ENCODE assay signal across 8 cellular contexts in the genomic region with DNA sequence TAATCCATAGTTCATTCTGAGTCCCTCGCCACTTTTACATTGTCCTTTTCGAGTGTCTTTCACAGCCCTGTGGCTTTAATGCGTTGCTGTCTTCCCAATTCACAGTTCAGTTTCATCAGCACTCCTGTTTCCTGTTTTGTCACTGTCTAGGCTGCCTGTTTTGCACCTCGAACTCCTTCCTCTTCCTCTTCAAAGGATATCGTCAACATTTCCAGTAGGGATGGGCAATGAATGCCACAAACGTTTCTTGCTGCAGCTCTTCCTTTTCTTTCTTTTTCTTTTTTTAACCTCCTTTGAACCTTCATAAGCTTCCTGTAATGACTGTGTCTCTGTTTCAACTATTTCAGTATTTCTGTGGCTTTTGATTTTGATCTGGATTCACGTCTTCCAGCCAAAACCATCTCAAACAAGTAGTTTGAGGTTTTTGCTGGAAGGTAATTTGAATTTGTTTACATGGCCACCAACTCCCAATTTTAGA.
DNase-seq lines count a peak whose midpoint lies in the region; ATAC-seq and TF ChIP-seq lines count a peak whose summit lies in the region.

No MANE protein-coding gene starts in this region.

- peak; percentile 45 for ATAC-seq in GM18502 (IDR thresholded peaks at IDR 0.05; ENCODE audit: poor library complexity, unreplicated experiment)
- ATAC-seq in HG03565 (IDR thresholded peaks at IDR 0.05; ENCODE audit: unreplicated experiment) = peak; percentile 45
- peak; percentile 38 to 43 for ATAC-seq in activated T-cell treated with anti-CD3 and anti-CD28 coated beads, Interleukin-2, amount 50 U/mL, for 72 hours (replicated peaks in 1 of 2)
- ATAC-seq in natural killer cell = no peak

- intact Hi-C loops in natural killer cell (cut with micrococcal nuclease) = no loop called here

- peak in 1 of 2 donors; percentile 13 for DNase-seq in activated T-cell treated with anti-CD3 and anti-CD28 coated beads, Interleukin-2, amount 50 U/mL, for 72 hours
- no peak for DNase-seq in natural killer cell
- DNase-seq in epidermal melanocyte (ENCODE audit: insufficient read length, low spot score) = no peak
- no peak for DNase-seq in NCI-H510A treated with DMSO at 0.1 percent for 48 hours (lab: John Stamatoyannopoulos, UW)
- no peak for DNase-seq in foreskin melanocyte
- DNase-seq in NCI-H1694 (lab: John Stamatoyannopoulos, UW) = no peak

- no peaks in the 10 kb centered on the region for H3K36me3 Mint-ChIP-seq in activated T-cell treated with anti-CD3 and anti-CD28 coated beads, Interleukin-2, amount 50 U/mL, for 72 hours (ENCODE audit: insufficient read depth in 2 of 2)
- H3K36me3 Mint-ChIP-seq in natural killer cell = no peaks in the 10 kb centered on the region

- H3K27ac Mint-ChIP-seq in activated T-cell treated with anti-CD3 and anti-CD28 coated beads, Interleukin-2, amount 50 U/mL, for 72 hours = peak overlapping the region; percentile 42
- no peak overlapping the region for H3K27ac Mint-ChIP-seq in natural killer cell

- TF ChIP-seq CTCF in natural killer cell (IDR thresholded peaks at IDR 0.05) = no peak

- H3K4me1 Mint-ChIP-seq in activated T-cell treated with anti-CD3 and anti-CD28 coated beads, Interleukin-2, amount 50 U/mL, for 72 hours (ENCODE audit: low read depth) = peaks cover 41% of the 10 kb centered on the region
- H3K4me1 Mint-ChIP-seq in natural killer cell = peaks cover 17 to 20% of the 10 kb centered on the region in 2 donors

- H3K9me3 Mint-ChIP-seq in activated T-cell treated with anti-CD3 and anti-CD28 coated beads, Interleukin-2, amount 50 U/mL, for 72 hours = no peaks in the 10 kb centered on the region
- H3K9me3 Mint-ChIP-seq in natural killer cell = no peaks in the 10 kb centered on the region

- H3K4me3 Mint-ChIP-seq in activated T-cell treated with anti-CD3 and anti-CD28 coated beads, Interleukin-2, amount 50 U/mL, for 72 hours = peak overlapping the region; percentile 70 to 91
- H3K4me3 Mint-ChIP-seq in natural killer cell = peak overlapping the region; percentile 2

- peaks cover 17% of the 10 kb centered on the region for H3K27me3 Mint-ChIP-seq in activated T-cell treated with anti-CD3 and anti-CD28 coated beads, Interleukin-2, amount 50 U/mL, for 72 hours (ENCODE audit: low read depth)
- H3K27me3 Mint-ChIP-seq in natural killer cell (ENCODE audit: low read depth in 2 of 2) = no peaks in the 10 kb centered on the region

Comparison
In these comparisons a context has a peak if more than half of its experiments do, and no peak if none do; other contexts are left out.
1. ATAC-seq: peak in GM18502 (single experiment), HG03565 (single experiment) and activated T-cell treated with anti-CD3 and anti-CD28 coated beads, Interleukin-2, amount 50 U/mL, for 72 hours (2 of 2); none in natural killer cell (0 of 3).